ENCODE assay signal across 8 cellular contexts in genomic region chr9:33817327-33818166, GRCh38. TPM values are rescaled to one million over a fixed set of nuclear protein-coding genes. Genes with fewer than 3 reads are reported as not detected.
DNase-seq lines count a peak whose midpoint lies in the region; ATAC-seq lines count a peak whose summit lies in the region.

No MANE protein-coding gene starts in this region.

- POLR2A ChIA-PET in activated CD8-positive, alpha-beta T cell treated with anti-CD3 and anti-CD28 coated beads, Interleukin-2, amount 10 ng/mL, durations not matched to agents 7 days and 5 days (lab: Charles Lee) = interaction anchor here (0.9 to 1.9 kb wide), 3 partner anchors 16 to 528 kb away, joined by 3 to 10 read pairs (median 3); partner anchors contain the start of gene UBAP2

- ATAC-seq in HG02763 (IDR thresholded peaks at IDR 0.05; ENCODE audit: unreplicated experiment) = peak; percentile 19
- ATAC-seq in activated CD8-positive, alpha-beta T cell treated with anti-CD3 and anti-CD28 coated beads, Interleukin-2, amount 10 ng/mL, durations not matched to agents 7 days and 5 days = peak; percentile 27
- peak; percentile 7 for ATAC-seq in memory B cell (ENCODE audit: low read depth)

- H3K9me3 Mint-ChIP-seq in activated CD8-positive, alpha-beta T cell treated with anti-CD3 and anti-CD28 coated beads, Interleukin-2, amount 10 ng/mL, durations not matched to agents 7 days and 5 days (ENCODE audit: insufficient read depth) = no peaks in the 10 kb centered on the region
- no peaks in the 10 kb centered on the region for H3K9me3 Mint-ChIP-seq in memory B cell

- H3K36me3 Mint-ChIP-seq in activated CD8-positive, alpha-beta T cell treated with anti-CD3 and anti-CD28 coated beads, Interleukin-2, amount 10 ng/mL, durations not matched to agents 7 days and 5 days (ENCODE audit: low read depth) = peaks cover 16% of the 10 kb centered on the region
- no peaks in the 10 kb centered on the region for H3K36me3 Mint-ChIP-seq in memory B cell

- peaks cover under 1% of the 10 kb centered on the region for H3K27me3 Mint-ChIP-seq in activated CD8-positive, alpha-beta T cell treated with anti-CD3 and anti-CD28 coated beads, Interleukin-2, amount 10 ng/mL, durations not matched to agents 7 days and 5 days (ENCODE audit: low read depth)
- H3K27me3 Mint-ChIP-seq in memory B cell = no peaks in the 10 kb centered on the region

- peaks cover 48% of the 10 kb centered on the region for H3K4me1 Mint-ChIP-seq in activated CD8-positive, alpha-beta T cell treated with anti-CD3 and anti-CD28 coated beads, Interleukin-2, amount 10 ng/mL, durations not matched to agents 7 days and 5 days (ENCODE audit: low read depth)
- peaks cover 35% of the 10 kb centered on the region for H3K4me1 Mint-ChIP-seq in memory B cell

- peak overlapping the region; percentile 93 for H3K27ac Mint-ChIP-seq in activated CD8-positive, alpha-beta T cell treated with anti-CD3 and anti-CD28 coated beads, Interleukin-2, amount 10 ng/mL, durations not matched to agents 7 days and 5 days
- peak overlapping the region; percentile 98 for H3K27ac Mint-ChIP-seq in memory B cell

- H3K4me3 Mint-ChIP-seq in activated CD8-positive, alpha-beta T cell treated with anti-CD3 and anti-CD28 coated beads, Interleukin-2, amount 10 ng/mL, durations not matched to agents 7 days and 5 days = peak overlapping the region; percentile 91
- peak overlapping the region; percentile 94 for H3K4me3 Mint-ChIP-seq in memory B cell

- DNase-seq in SHP77 (lab: John Stamatoyannopoulos, UW) (peak; percentile 19 to 53), SHP77 treated with DMSO at 0.1 percent for 48 hours (lab: John Stamatoyannopoulos, UW) (no peak), NCI-H226 (peak; percentile 35), memory B cell (ENCODE audit: low spot score in 2 of 2) (peak; percentile 38 to 65)
- DNase-seq in activated CD8-positive, alpha-beta T cell treated with anti-CD3 and anti-CD28 coated beads, Interleukin-2, amount 10 ng/mL, durations not matched to agents 7 days and 5 days = peak; percentile 66
- peak; percentile 44 for DNase-seq in effector CD8-positive, alpha-beta T cell (lab: John Stamatoyannopoulos, UW)
- DNase-seq in stimulated activated CD8-positive, alpha-beta memory T cell treated with anti-CD3 and anti-CD28 coated beads, Interleukin-15, amount 100 ng/mL, for 1 hour (ENCODE audit: low read depth) = peak; percentile 13

- CTCF ChIA-PET in activated CD8-positive, alpha-beta T cell treated with anti-CD3 and anti-CD28 coated beads, Interleukin-2, amount 10 ng/mL, durations not matched to agents 7 days and 5 days (lab: Charles Lee) = no interaction called here

RNA-seq across cellular contexts. Expression of gene UBE2R2, which starts 0.6 kb away (rescaled TPM):
- 10 to 100 TPM; 28.2 to 28.3 TPM for total RNA-seq in activated CD8-positive, alpha-beta T cell treated with anti-CD3 and anti-CD28 coated beads, Interleukin-2, amount 10 ng/mL, durations not matched to agents 7 days and 5 days

RNA-seq across cellular contexts. Expression of gene PRSS3, which starts 22.2 kb away (rescaled TPM):
- not detected for total RNA-seq in activated CD8-positive, alpha-beta T cell treated with anti-CD3 and anti-CD28 coated beads, Interleukin-2, amount 10 ng/mL, durations not matched to agents 7 days and 5 days
